18 cellular contexts compared by ENCODE assay signal in the genomic region with DNA sequence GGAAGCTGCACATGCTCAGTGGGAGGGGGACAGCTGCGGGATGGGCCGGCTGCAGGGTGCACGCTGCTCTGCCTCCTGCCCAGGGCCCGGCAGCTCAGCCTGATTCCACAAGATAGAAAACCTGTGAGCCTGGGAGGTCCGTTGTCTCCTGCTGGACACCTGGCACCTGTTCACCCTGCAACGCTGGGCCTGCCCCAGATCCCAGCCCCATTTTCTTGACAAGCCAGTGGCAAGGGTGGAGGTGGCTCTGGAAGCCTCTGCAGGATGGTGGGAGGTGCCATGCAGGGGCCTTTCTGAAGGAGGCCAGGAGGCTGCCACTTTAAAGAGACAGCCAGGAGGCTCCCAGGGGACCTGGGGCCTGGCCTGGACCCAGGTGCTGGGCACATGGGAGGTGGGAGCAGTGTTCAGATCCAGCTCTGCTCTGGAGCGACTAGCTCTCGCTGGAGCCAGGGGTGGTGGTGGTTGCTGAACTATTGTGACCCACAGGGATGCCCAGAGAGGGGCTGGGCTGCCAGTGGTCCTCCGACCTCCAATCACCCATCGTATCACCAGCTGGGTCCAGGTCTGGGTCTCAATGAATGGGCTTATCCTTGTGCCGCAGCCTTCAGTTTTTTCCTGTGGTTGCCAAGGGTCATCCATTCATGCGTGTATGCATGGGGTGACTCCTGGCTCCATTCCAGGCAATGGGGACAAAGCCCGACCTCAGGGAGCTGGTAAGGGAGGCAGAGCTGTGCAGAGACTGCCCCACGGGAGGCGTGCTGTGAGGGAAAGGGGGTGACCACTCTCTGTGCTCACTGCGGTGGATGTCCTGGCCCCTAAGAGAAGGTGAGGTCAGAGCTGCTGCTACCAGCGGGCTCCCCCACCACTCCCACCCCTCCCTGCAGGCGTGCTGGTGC.
DNase-seq lines count a peak whose midpoint lies in the region; ATAC-seq and TF ChIP-seq lines count a peak whose summit lies in the region.
"Had no signal": no experiment of that assay in that cellular context is flagged by ENCODE, and none has a peak within 500 bp of the region (broad histone marks: within the 10 kb centered on the region; RNA-seq: fewer than 3 reads in every experiment).

No MANE protein-coding gene starts in this region.

- peak overlapping the region; percentile 67 for H3K27ac Mint-ChIP-seq in neural progenitor cell

- H3K27ac ChIP-seq in BLaER1 = no peak overlapping the region
- no peak overlapping the region for H3K27ac ChIP-seq in BLaER1 treated with 17β-estradiol and CSF1 and Interleukin-3, amounts not matched to agents 10 nM and 100 nM
- no peak overlapping the region for H3K27ac ChIP-seq in neural progenitor cell
- H3K27ac ChIP-seq: adrenal gland had no signal

- no peak for TF ChIP-seq CTCF in neural progenitor cell (IDR thresholded peaks at IDR 0.05)

- H3F3A ChIP-seq in neural progenitor cell (ENCODE audit: low read depth) = no peaks in the 10 kb centered on the region

- no peak overlapping the region for H3K4me3 Mint-ChIP-seq in neural progenitor cell
- H3K4me3 Mint-ChIP-seq: neural crest cell had no signal

- H3K27me3 ChIP-seq in BLaER1 (no peaks in the 10 kb centered on the region), neural progenitor cell (no peaks in the 10 kb centered on the region)
- H3K27me3 ChIP-seq in BLaER1 treated with 17β-estradiol and CSF1 and Interleukin-3, amounts not matched to agents 10 nM and 100 nM = no peaks in the 10 kb centered on the region
- H3K27me3 ChIP-seq: dorsolateral prefrontal cortex had no signal

- peak overlapping the region; percentile 13 for H3K4me2 ChIP-seq in BLaER1
- H3K4me2 ChIP-seq in BLaER1 treated with 17β-estradiol and CSF1 and Interleukin-3, amounts not matched to agents 10 nM and 100 nM = peak overlapping the region in 8 of 11 experiments; percentile 9 to 45 (median 23); a peak in 10 of 22 replicates
- H3K4me2 ChIP-seq in neural progenitor cell = no peak overlapping the region

- no peaks in the 10 kb centered on the region for H3K36me3 ChIP-seq in BLaER1
- no peaks in the 10 kb centered on the region for H3K36me3 ChIP-seq in BLaER1 treated with 17β-estradiol and CSF1 and Interleukin-3, amounts not matched to agents 10 nM and 100 nM
- no peaks in the 10 kb centered on the region for H3K36me3 ChIP-seq in neural progenitor cell
- H3K36me3 ChIP-seq: adrenal gland had no signal

- no peaks in the 10 kb centered on the region for H3K79me2 ChIP-seq in neural progenitor cell (ENCODE audit: low read depth)

- H3K9me3 ChIP-seq in BLaER1 (peaks cover 8% of the 10 kb centered on the region; the same call in 1 of the 2 replicates), neural progenitor cell (ENCODE audit: low read depth) (no peaks in the 10 kb centered on the region)
- H3K9me3 ChIP-seq in BLaER1 treated with 17β-estradiol and CSF1 and Interleukin-3, amounts not matched to agents 10 nM and 100 nM (replicated peaks in 1 of 11) = peaks cover 0 to 13% (median 0%) of the 10 kb centered on the region in 11 experiments; a peak in 3 of 22 replicates
- H3K9me3 ChIP-seq: adrenal gland had no signal

- H3K9me3 Mint-ChIP-seq in neural progenitor cell = peaks cover 2% of the 10 kb centered on the region
- H3K9me3 Mint-ChIP-seq: neural crest cell had no signal

- H3K36me3 Mint-ChIP-seq in neural progenitor cell = no peaks in the 10 kb centered on the region

- H3K9ac ChIP-seq in BLaER1 = no peak overlapping the region; the same call in 1 of the 2 replicates
- H3K9ac ChIP-seq in BLaER1 treated with 17β-estradiol and CSF1 and Interleukin-3, amounts not matched to agents 10 nM and 100 nM = no peak overlapping the region
- H3K9ac ChIP-seq in neural progenitor cell = no peak overlapping the region

- peaks cover 6% of the 10 kb centered on the region for H3K27me3 Mint-ChIP-seq in neural progenitor cell (ENCODE audit: insufficient read depth, low read depth)

- ATAC-seq in HG03469 (IDR thresholded peaks at IDR 0.05; ENCODE audit: unreplicated experiment) = no peak
- no peak for ATAC-seq in GM18870 (IDR thresholded peaks at IDR 0.05; ENCODE audit: unreplicated experiment)
- ATAC-seq: HCT116 had no signal

- DNase-seq in ecto neural progenitor cell (ENCODE audit: low spot score) = peak; percentile 44
- no peak for DNase-seq in neural progenitor cell (ENCODE audit: low spot score)
- no peak for DNase-seq in T-helper 9 cell
- DNase-seq in NCI-H526 treated with DMSO at 0.1 percent for 48 hours (lab: John Stamatoyannopoulos, UW) = no peak
- DNase-seq: activated gamma-delta T cell; DMS79; foreskin melanocyte; midbrain; NCI-H446 treated with DMSO at 0.1 percent for 48 hours; stimulated activated CD4-positive, alpha-beta T cell treated with anti-CD3 and anti-CD28 coated beads, Interleukin-4, amount 100 ng/mL, for 4 hours had no signal

- H2AFZ ChIP-seq in neural progenitor cell (replicated peaks) = no peak overlapping the region

- H4K20me1 ChIP-seq in BLaER1 = no peaks in the 10 kb centered on the region
- no peaks in the 10 kb centered on the region; a peak in 2 of 22 replicates for H4K20me1 ChIP-seq in BLaER1 treated with 17β-estradiol and CSF1 and Interleukin-3, amounts not matched to agents 10 nM and 100 nM
- H4K20me1 ChIP-seq in neural progenitor cell (ENCODE audit: low read depth) = no peaks in the 10 kb centered on the region

- H3K4me1 ChIP-seq in BLaER1 (peaks cover 29% of the 10 kb centered on the region), neural progenitor cell (peaks cover 5% of the 10 kb centered on the region)
- peaks cover 12 to 31% (median 23%) of the 10 kb centered on the region in 10 experiments for H3K4me1 ChIP-seq in BLaER1 treated with 17β-estradiol and CSF1 and Interleukin-3, amounts not matched to agents 10 nM and 100 nM
- H3K4me1 ChIP-seq: adrenal gland had no signal

- no peak overlapping the region for H3K4me3 ChIP-seq in BLaER1
- H3K4me3 ChIP-seq in BLaER1 treated with 17β-estradiol and CSF1 and Interleukin-3, amounts not matched to agents 10 nM and 100 nM = no peak overlapping the region
- no peak overlapping the region for H3K4me3 ChIP-seq in neural progenitor cell
- H3K4me3 ChIP-seq: adrenal gland, dorsolateral prefrontal cortex had no signal

- peaks cover 40% of the 10 kb centered on the region for H3K4me1 Mint-ChIP-seq in neural progenitor cell
